In the genomic region with DNA sequence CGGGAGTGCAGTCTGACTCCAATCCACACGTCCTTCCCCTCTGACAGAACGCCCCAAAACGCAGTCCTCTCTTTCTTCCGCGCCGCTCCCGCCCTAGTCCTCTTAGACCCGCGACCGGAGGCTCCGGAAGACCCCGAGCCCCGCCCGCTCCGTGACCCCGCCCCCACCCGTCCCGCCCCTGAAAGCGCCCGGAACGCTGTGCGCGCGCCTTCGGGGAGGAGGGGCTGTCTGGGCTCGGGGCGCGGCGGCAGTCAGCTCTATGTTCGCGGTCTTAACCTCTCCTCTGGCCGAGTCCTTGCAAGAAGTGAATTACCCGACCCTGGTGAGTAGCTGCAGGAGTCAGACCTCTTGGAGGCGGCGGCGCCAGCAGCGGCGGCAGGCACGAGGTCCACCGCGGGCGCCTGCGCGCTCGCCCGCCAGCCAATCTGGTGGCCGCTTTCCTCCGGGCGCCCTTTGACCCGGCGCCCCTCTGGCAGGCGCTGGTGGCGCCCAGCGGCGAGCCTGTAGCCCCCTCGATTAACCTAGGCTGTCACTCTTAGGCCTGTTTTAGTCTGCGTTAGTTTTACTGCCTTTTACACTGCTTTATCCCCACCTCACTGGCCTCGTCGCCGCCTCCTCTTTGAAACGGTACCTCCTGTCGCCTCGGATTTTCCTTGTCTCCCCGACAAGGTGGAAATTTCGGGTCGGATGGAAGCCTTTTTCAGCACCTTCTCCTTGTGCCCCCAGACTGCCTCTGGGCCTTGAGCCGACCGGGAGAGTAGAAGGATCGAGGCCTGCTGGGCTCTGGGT, we compare ENCODE assay signal across 1 cellular context.
TF ChIP-seq lines count a peak whose summit lies in the region.

A gene with protein sequence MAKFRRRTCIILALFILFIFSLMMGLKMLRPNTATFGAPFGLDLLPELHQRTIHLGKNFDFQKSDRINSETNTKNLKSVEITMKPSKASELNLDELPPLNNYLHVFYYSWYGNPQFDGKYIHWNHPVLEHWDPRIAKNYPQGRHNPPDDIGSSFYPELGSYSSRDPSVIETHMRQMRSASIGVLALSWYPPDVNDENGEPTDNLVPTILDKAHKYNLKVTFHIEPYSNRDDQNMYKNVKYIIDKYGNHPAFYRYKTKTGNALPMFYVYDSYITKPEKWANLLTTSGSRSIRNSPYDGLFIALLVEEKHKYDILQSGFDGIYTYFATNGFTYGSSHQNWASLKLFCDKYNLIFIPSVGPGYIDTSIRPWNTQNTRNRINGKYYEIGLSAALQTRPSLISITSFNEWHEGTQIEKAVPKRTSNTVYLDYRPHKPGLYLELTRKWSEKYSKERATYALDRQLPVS (plus strand): TSS at position 219 of the 789 bp plus-strand sequence. CDS start 8,905 bp downstream, outside the sequence.

TF ChIP-seq in HepG2, 621 proteins besides CTCF, POLR2A, EP300 and RAD21 (continued from another document and continues in another):
- TF ChIP-seq, protein P1, sequence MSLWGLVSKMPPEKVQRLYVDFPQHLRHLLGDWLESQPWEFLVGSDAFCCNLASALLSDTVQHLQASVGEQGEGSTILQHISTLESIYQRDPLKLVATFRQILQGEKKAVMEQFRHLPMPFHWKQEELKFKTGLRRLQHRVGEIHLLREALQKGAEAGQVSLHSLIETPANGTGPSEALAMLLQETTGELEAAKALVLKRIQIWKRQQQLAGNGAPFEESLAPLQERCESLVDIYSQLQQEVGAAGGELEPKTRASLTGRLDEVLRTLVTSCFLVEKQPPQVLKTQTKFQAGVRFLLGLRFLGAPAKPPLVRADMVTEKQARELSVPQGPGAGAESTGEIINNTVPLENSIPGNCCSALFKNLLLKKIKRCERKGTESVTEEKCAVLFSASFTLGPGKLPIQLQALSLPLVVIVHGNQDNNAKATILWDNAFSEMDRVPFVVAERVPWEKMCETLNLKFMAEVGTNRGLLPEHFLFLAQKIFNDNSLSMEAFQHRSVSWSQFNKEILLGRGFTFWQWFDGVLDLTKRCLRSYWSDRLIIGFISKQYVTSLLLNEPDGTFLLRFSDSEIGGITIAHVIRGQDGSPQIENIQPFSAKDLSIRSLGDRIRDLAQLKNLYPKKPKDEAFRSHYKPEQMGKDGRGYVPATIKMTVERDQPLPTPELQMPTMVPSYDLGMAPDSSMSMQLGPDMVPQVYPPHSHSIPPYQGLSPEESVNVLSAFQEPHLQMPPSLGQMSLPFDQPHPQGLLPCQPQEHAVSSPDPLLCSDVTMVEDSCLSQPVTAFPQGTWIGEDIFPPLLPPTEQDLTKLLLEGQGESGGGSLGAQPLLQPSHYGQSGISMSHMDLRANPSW (CRISPR knock-in tag; IDR thresholded peaks at IDR 0.05; ENCODE audit: borderline replicate concordance) = no peak
- TF ChIP-seq ZNF792 (CRISPR knock-in tag; IDR thresholded peaks at IDR 0.05) = no peak
- TF ChIP-seq ISX (CRISPR knock-in tag; conservative IDR thresholded peaks at IDR 0.05) = no peak
- TF ChIP-seq CC2D1A (CRISPR knock-in tag; IDR thresholded peaks at IDR 0.05) = 0 out of 2 replicates have a peak, but pooled peaks have one; percentile 70
- TF ChIP-seq, protein P2, sequence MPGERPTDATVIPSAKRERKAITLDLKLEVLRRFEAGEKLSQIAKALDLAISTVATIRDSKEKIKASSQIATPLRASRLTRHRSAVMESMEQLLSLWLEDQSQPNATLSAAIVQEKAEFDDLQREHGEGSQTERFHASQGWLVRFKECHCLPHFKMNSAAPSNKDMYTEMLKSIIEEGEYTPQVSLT (CRISPR knock-in tag; IDR thresholded peaks at IDR 0.05; ENCODE audit: borderline replicate concordance, low read depth) = no peak
- TF ChIP-seq SMARCE1 (IDR thresholded peaks at IDR 0.05; ENCODE audit: borderline replicate concordance) = no peak
- TF ChIP-seq ATF5 (CRISPR knock-in tag; IDR thresholded peaks at IDR 0.05; ENCODE audit: low read depth) = no peak
- no peak for TF ChIP-seq ZNF570 (CRISPR knock-in tag; IDR thresholded peaks at IDR 0.05; ENCODE audit: borderline replicate concordance)
- TF ChIP-seq MTA3 (CRISPR knock-in tag; IDR thresholded peaks at IDR 0.05) = no peak
- 0 out of 2 replicates have a peak, but pooled peaks have one; percentile 29 for TF ChIP-seq ZNF605 (CRISPR knock-in tag; IDR thresholded peaks at IDR 0.05)
- no peak for TF ChIP-seq MBNL3 (CRISPR knock-in tag; conservative IDR thresholded peaks at IDR 0.05)
- no peak for TF ChIP-seq ZNF451 (CRISPR knock-in tag; IDR thresholded peaks at IDR 0.05)
- no peak for TF ChIP-seq ZSCAN29 (CRISPR knock-in tag; conservative IDR thresholded peaks at IDR 0.05)
- TF ChIP-seq TEAD3 (CRISPR knock-in tag; optimal IDR thresholded peaks at IDR 0.05; ENCODE audit: borderline replicate concordance) = no peak
- no peak for TF ChIP-seq TAF15 (IDR thresholded peaks at IDR 0.05; ENCODE audit: low read depth, low read length, poor library complexity, severe bottlenecking)
- TF ChIP-seq, protein P3, sequence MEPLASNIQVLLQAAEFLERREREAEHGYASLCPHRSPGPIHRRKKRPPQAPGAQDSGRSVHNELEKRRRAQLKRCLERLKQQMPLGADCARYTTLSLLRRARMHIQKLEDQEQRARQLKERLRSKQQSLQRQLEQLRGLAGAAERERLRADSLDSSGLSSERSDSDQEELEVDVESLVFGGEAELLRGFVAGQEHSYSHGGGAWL (CRISPR knock-in tag; IDR thresholded peaks at IDR 0.05) = no peak
- no peak for TF ChIP-seq ATF7 (IDR thresholded peaks at IDR 0.05)
- TF ChIP-seq ATF7 (CRISPR knock-in tag; IDR thresholded peaks at IDR 0.05) = no peak
- no peak for TF ChIP-seq PHF21A (CRISPR knock-in tag; IDR thresholded peaks at IDR 0.05)
- TF ChIP-seq RBM22 (optimal IDR thresholded peaks at IDR 0.05; ENCODE audit: low read length) = no peak
- no peak for TF ChIP-seq CREM (IDR thresholded peaks at IDR 0.05)
- TF ChIP-seq CREM (CRISPR knock-in tag; IDR thresholded peaks at IDR 0.05) = no peak
- TF ChIP-seq ZNF629 (CRISPR knock-in tag; conservative IDR thresholded peaks at IDR 0.05) = no peak
- no peak; the same call in 1 of the 2 replicates for TF ChIP-seq MAZ (IDR thresholded peaks at IDR 0.05; ENCODE audit: borderline replicate concordance, low read depth, low read length)
- TF ChIP-seq MAZ (CRISPR knock-in tag; IDR thresholded peaks at IDR 0.05; ENCODE audit: low read depth) = peak; percentile 54; the same call in 1 of the 2 replicates
- 0 out of 2 replicates have a peak, but pooled peaks have one; percentile 24 for TF ChIP-seq ZNF484 (CRISPR knock-in tag; IDR thresholded peaks at IDR 0.05; ENCODE audit: borderline replicate concordance, low read depth)
- TF ChIP-seq IRF1 (CRISPR knock-in tag; IDR thresholded peaks at IDR 0.05; ENCODE audit: low read depth) = no peak
- no peak for TF ChIP-seq ZNF446 (CRISPR knock-in tag; IDR thresholded peaks at IDR 0.05)
- no peak for TF ChIP-seq ZFP41 (CRISPR knock-in tag; IDR thresholded peaks at IDR 0.05; ENCODE audit: borderline replicate concordance)
- TF ChIP-seq ZBTB26 (CRISPR knock-in tag; IDR thresholded peaks at IDR 0.05; ENCODE audit: borderline replicate concordance) = no peak
- no peak for TF ChIP-seq SRY (CRISPR knock-in tag; IDR thresholded peaks at IDR 0.05)
- TF ChIP-seq AGO2 (optimal IDR thresholded peaks at IDR 0.05; ENCODE audit: low read depth, low read length) = no peak
- no peak for TF ChIP-seq ZNF660 (CRISPR knock-in tag; IDR thresholded peaks at IDR 0.05; ENCODE audit: borderline replicate concordance, low read depth)
- TF ChIP-seq, protein P4, sequence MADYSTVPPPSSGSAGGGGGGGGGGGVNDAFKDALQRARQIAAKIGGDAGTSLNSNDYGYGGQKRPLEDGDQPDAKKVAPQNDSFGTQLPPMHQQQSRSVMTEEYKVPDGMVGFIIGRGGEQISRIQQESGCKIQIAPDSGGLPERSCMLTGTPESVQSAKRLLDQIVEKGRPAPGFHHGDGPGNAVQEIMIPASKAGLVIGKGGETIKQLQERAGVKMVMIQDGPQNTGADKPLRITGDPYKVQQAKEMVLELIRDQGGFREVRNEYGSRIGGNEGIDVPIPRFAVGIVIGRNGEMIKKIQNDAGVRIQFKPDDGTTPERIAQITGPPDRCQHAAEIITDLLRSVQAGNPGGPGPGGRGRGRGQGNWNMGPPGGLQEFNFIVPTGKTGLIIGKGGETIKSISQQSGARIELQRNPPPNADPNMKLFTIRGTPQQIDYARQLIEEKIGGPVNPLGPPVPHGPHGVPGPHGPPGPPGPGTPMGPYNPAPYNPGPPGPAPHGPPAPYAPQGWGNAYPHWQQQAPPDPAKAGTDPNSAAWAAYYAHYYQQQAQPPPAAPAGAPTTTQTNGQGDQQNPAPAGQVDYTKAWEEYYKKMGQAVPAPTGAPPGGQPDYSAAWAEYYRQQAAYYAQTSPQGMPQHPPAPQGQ (CRISPR knock-in tag; IDR thresholded peaks at IDR 0.05; ENCODE audit: borderline replicate concordance) = no peak
- TF ChIP-seq, protein P5, sequence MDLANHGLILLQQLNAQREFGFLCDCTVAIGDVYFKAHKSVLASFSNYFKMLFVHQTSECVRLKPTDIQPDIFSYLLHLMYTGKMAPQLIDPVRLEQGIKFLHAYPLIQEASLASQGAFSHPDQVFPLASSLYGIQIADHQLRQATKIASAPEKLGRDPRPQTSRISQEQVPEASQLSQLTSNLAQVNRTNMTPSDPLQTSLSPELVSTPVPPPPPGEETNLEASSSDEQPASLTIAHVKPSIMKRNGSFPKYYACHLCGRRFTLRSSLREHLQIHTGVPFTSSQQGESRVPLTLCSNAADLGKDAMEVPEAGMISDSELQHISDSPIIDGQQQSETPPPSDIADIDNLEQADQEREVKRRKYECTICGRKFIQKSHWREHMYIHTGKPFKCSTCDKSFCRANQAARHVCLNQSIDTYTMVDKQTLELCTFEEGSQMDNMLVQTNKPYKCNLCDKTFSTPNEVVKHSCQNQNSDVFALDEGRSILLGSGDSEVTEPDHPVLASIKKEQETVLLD (CRISPR knock-in tag; IDR thresholded peaks at IDR 0.05; ENCODE audit: low read depth) = no peak
- TF ChIP-seq SCMH1 (CRISPR knock-in tag; IDR thresholded peaks at IDR 0.05; ENCODE audit: borderline replicate concordance) = no peak
- TF ChIP-seq MIER2 (CRISPR knock-in tag; IDR thresholded peaks at IDR 0.05) = no peak
- TF ChIP-seq CHCHD3 (CRISPR knock-in tag; IDR thresholded peaks at IDR 0.05) = 0 out of 2 replicates have a peak, but pooled peaks have one; percentile 57
- TF ChIP-seq, protein P6, sequence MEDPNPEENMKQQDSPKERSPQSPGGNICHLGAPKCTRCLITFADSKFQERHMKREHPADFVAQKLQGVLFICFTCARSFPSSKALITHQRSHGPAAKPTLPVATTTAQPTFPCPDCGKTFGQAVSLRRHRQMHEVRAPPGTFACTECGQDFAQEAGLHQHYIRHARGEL (CRISPR knock-in tag; IDR thresholded peaks at IDR 0.05) = no peak
- no peak for TF ChIP-seq ZNF432 (CRISPR knock-in tag; IDR thresholded peaks at IDR 0.05; ENCODE audit: borderline replicate concordance)
- no peak for TF ChIP-seq NRL (CRISPR knock-in tag; IDR thresholded peaks at IDR 0.05; ENCODE audit: borderline replicate concordance)
- no peak for TF ChIP-seq ZNF749 (CRISPR knock-in tag; IDR thresholded peaks at IDR 0.05; ENCODE audit: borderline replicate concordance)
- peak; percentile 34 for TF ChIP-seq DR1 (CRISPR knock-in tag; IDR thresholded peaks at IDR 0.05)
- TF ChIP-seq, protein P7, sequence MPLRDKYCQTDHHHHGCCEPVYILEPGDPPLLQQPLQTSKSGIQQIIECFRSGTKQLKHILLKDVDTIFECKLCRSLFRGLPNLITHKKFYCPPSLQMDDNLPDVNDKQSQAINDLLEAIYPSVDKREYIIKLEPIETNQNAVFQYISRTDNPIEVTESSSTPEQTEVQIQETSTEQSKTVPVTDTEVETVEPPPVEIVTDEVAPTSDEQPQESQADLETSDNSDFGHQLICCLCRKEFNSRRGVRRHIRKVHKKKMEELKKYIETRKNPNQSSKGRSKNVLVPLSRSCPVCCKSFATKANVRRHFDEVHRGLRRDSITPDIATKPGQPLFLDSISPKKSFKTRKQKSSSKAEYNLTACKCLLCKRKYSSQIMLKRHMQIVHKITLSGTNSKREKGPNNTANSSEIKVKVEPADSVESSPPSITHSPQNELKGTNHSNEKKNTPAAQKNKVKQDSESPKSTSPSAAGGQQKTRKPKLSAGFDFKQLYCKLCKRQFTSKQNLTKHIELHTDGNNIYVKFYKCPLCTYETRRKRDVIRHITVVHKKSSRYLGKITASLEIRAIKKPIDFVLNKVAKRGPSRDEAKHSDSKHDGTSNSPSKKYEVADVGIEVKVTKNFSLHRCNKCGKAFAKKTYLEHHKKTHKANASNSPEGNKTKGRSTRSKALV (CRISPR knock-in tag; IDR thresholded peaks at IDR 0.05) = no peak; the same call in 1 of the 2 replicates
- peak; percentile 7; the same call in 1 of the 2 replicates for TF ChIP-seq SPEN (CRISPR knock-in tag; IDR thresholded peaks at IDR 0.05; ENCODE audit: low read depth)
- TF ChIP-seq BRD4 (CRISPR knock-in tag; IDR thresholded peaks at IDR 0.05) = no peak; the same call in 1 of the 2 replicates
- TF ChIP-seq HDAC6 (IDR thresholded peaks at IDR 0.05; ENCODE audit: low read depth, low read length) = no peak
